In genomic region chr5:156683509-156683908, GRCh38 we compare ENCODE assay signal across 28 cellular contexts.
"Had no signal": no experiment of that assay in that cellular context is flagged by ENCODE, and none has a peak within 500 bp of the region (broad histone marks: within the 10 kb centered on the region; RNA-seq: fewer than 3 reads in every experiment).

No MANE protein-coding gene starts in this region.

- H3K9me3 Mint-ChIP-seq: immature natural killer cell; naive thymus-derived CD8-positive, alpha-beta T cell; nephron; stimulated activated effector memory CD8-positive, alpha-beta T cell treated with anti-CD3 and anti-CD28 coated beads, Interleukin-12 subunit alpha, Interleukin-12 subunit beta, amount 100 ng/mL, for 72 hours; stimulated activated naive CD8-positive, alpha-beta T cell treated with anti-CD3 and anti-CD28 coated beads, Interleukin-15, Interleukin-2, amounts not matched to agents 100 ng/mL and 50 ng/mL, for 24 hours had no signal

- H3K27me3 ChIP-seq: left lung, pancreas, sigmoid colon, suprapubic skin, tibial artery, upper lobe of right lung had no signal

- H3K4me1 ChIP-seq: left lung, lower lobe of right lung, pancreas, spleen, upper lobe of right lung had no signal

- H3K36me3 Mint-ChIP-seq: immature natural killer cell; naive thymus-derived CD8-positive, alpha-beta T cell; stimulated activated effector memory CD8-positive, alpha-beta T cell treated with anti-CD3 and anti-CD28 coated beads, Interleukin-12 subunit alpha, Interleukin-12 subunit beta, amount 100 ng/mL, for 72 hours had no signal

- H3K27ac ChIP-seq: left lung, lower lobe of right lung, pancreas, prostate gland, sigmoid colon, spleen, suprapubic skin, thoracic aorta, tibial artery, upper lobe of right lung had no signal

- ATAC-seq: left colon; left lung; lower lobe of right lung; naive thymus-derived CD8-positive, alpha-beta T cell; pancreas; right cardiac atrium; stimulated activated effector memory CD8-positive, alpha-beta T cell treated with anti-CD3 and anti-CD28 coated beads, Interleukin-12 subunit alpha, Interleukin-12 subunit beta, amount 100 ng/mL, for 72 hours; upper lobe of right lung had no signal

- H3K36me3 ChIP-seq: left lung, lower lobe of right lung, pancreas, prostate gland, sigmoid colon, spleen, suprapubic skin, thoracic aorta, tibial artery, upper lobe of right lung had no signal

- DNase-seq: immature natural killer cell; kidney; left colon; left lung; lower lobe of right lung; mammary epithelial cell; mesenchymal stem cell; naive thymus-derived CD8-positive, alpha-beta T cell; nucleus accumbens; pancreas; posterior cingulate gyrus; retina; right cardiac atrium; sigmoid colon; small intestine; spleen; stimulated activated CD4-positive, alpha-beta T cell treated with anti-CD3 and anti-CD28 coated beads, Interleukin-4, amount 100 ng/mL, for 24 hours; stimulated activated naive CD4-positive, alpha-beta T cell; tibial artery; trophoblast cell; upper lobe of right lung had no signal

- H3K4me3 Mint-ChIP-seq: immature natural killer cell; naive thymus-derived CD8-positive, alpha-beta T cell; nephron; neural crest cell; stimulated activated effector memory CD8-positive, alpha-beta T cell treated with anti-CD3 and anti-CD28 coated beads, Interleukin-12 subunit alpha, Interleukin-12 subunit beta, amount 100 ng/mL, for 72 hours; stimulated activated naive CD8-positive, alpha-beta T cell treated with anti-CD3 and anti-CD28 coated beads, Interleukin-15, Interleukin-2, amounts not matched to agents 100 ng/mL and 50 ng/mL, for 24 hours had no signal

- H3K4me1 Mint-ChIP-seq: immature natural killer cell; stimulated activated effector memory CD8-positive, alpha-beta T cell treated with anti-CD3 and anti-CD28 coated beads, Interleukin-12 subunit alpha, Interleukin-12 subunit beta, amount 100 ng/mL, for 72 hours had no signal

- H3K27ac Mint-ChIP-seq: immature natural killer cell; naive thymus-derived CD8-positive, alpha-beta T cell; stimulated activated effector memory CD8-positive, alpha-beta T cell treated with anti-CD3 and anti-CD28 coated beads, Interleukin-12 subunit alpha, Interleukin-12 subunit beta, amount 100 ng/mL, for 72 hours; stimulated activated naive CD8-positive, alpha-beta T cell treated with anti-CD3 and anti-CD28 coated beads, Interleukin-15, Interleukin-2, amounts not matched to agents 100 ng/mL and 50 ng/mL, for 24 hours had no signal

- H3K9me3 ChIP-seq: left lung, lower lobe of right lung, pancreas, prostate gland, sigmoid colon, spleen, suprapubic skin, thoracic aorta, tibial artery, upper lobe of right lung had no signal

- H3K4me3 ChIP-seq: left lung, lower lobe of right lung, pancreas, prostate gland, sigmoid colon, spleen, suprapubic skin, thoracic aorta, tibial artery, upper lobe of right lung had no signal
